Comparison of ENCODE assay signal across 2 cellular contexts in the genomic region with DNA sequence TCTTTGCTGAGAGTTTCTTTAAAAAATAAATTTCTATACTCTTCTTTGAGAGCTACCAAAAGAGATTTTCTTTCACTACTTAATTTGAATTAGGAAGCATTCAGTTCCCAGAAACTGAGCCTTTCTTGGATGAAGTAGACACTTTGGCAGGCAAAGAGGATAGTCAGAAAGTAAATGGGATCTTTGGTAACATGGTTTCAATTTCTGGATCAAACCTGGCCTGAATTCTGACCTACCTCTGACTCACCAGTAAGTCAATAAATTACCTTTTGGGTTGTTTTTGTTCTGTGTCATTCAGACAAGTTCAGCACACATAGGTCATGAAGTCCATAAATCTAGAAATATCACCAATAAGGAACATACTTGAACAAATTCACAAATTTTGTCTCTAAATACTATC.
TF ChIP-seq lines count a peak whose summit lies in the region.

No MANE protein-coding gene starts in this region.

TF ChIP-seq in H1, 55 proteins besides CTCF, POLR2A, EP300 and RAD21 (continued from another document):
- TF ChIP-seq CBX8 (IDR thresholded peaks at IDR 0.05; ENCODE audit: borderline replicate concordance, low read depth, low read length) (no peak), TAF7 (optimal IDR thresholded peaks at IDR 0.05; ENCODE audit: borderline replicate concordance, low read depth, low read length) (no peak), NANOG (IDR thresholded peaks at IDR 0.05; ENCODE audit: insufficient read depth, low read depth, low read length, poor library complexity, severe bottlenecking) (no peak), HDAC6 (IDR thresholded peaks at IDR 0.05; ENCODE audit: low read depth, low read length) (no peak), SP2 (IDR thresholded peaks at IDR 0.05; ENCODE audit: low read length) (no peak), FOSL1 (IDR thresholded peaks at IDR 0.05; ENCODE audit: insufficient read depth, low read depth, low read length) (no peak), ASH2L (IDR thresholded peaks at IDR 0.05; ENCODE audit: low read length) (no peak), JUN (IDR thresholded peaks at IDR 0.05; ENCODE audit: low read depth, low read length) (no peak), TEAD4 (IDR thresholded peaks at IDR 0.05; ENCODE audit: low read depth, low read length) (no peak)

TF ChIP-seq in GM23338, 12 proteins besides CTCF, POLR2A, EP300 and RAD21 (continued from another document):
- no peak for TF ChIP-seq ZNF462 (CRISPR knock-in tag; IDR thresholded peaks at IDR 0.05)
- TF ChIP-seq JUNB (IDR thresholded peaks at IDR 0.05; ENCODE audit: unreplicated experiment): no peak
